Comparison of ENCODE assay signal across 1 cellular context in the genomic region with DNA sequence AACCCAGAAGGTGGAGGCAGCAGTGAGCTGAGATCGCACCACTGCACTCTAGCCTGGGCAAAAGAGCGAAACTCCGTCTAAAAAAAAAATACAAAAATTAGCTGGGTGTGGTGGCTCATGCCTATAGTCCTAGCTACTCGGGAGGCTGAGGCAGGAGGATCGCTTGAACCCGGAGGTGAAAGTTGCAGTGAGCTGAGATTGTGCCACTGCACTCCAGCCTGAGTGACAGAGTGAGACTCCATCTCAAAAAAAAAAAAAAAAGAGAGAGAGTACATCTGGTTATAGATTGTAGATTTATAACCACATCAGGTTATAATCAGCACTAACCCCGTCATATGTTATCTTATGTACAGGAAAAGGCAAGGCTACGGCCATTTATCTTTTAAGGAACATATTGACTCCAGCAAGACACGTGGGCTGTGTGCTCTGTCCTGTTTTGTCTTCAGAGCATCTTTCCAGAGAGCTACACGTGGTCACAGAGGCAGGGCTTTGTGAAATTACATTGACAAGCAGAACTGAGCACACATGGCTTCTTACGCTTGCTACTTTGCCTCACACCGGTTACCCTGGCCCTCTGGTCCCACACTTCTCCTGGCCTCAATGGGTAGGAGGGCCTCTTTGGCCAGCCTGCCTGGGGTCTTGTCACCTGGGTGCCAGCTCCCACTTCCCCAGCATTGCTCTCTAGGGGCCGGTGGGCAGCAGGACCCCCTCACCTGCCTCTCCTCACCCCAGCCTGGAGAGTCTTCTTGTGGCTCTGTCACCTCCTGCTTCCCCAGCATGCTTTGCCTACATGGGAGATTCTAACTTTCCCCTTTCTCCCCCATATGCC.
A peak's percentile ranks its signal among the peaks of the same experiment; 100 is the strongest.
TF ChIP-seq lines count a peak whose summit lies in the region.

No MANE protein-coding gene starts in this region.

TF ChIP-seq in K562, 482 proteins besides CTCF, POLR2A, EP300 and RAD21 (continued from another document and continues in another):
- TF ChIP-seq, protein P1, sequence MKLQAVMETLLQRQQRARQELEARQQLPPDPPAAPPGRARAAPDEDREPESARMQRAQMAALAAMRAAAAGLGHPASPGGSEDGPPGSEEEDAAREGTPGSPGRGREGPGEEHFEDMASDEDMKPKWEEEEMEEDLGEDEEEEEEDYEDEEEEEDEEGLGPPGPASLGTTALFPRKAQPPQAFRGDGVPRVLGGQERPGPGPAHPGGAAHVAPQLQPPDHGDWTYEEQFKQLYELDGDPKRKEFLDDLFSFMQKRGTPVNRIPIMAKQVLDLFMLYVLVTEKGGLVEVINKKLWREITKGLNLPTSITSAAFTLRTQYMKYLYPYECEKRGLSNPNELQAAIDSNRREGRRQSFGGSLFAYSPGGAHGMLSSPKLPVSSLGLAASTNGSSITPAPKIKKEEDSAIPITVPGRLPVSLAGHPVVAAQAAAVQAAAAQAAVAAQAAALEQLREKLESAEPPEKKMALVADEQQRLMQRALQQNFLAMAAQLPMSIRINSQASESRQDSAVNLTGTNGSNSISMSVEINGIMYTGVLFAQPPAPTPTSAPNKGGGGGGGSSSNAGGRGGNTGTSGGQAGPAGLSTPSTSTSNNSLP (IDR thresholded peaks at IDR 0.05; ENCODE audit: borderline replicate concordance, low read depth, low read length): no peak
- peak in 1 of 2 experiments; percentile 54; a peak in 1 of 4 replicates for TF ChIP-seq HDAC1 (IDR thresholded peaks at IDR 0.05)
- TF ChIP-seq ZNF24 (IDR thresholded peaks at IDR 0.05): no peak
- no peak for TF ChIP-seq PHB (CRISPR knock-in tag; IDR thresholded peaks at IDR 0.05)
- 0 out of 2 replicates have a peak, but pooled peaks have one; percentile 18 for TF ChIP-seq PYGO2 (tag; IDR thresholded peaks at IDR 0.05)
- TF ChIP-seq RBM17 (IDR thresholded peaks at IDR 0.05; ENCODE audit: borderline replicate concordance, low read depth, low read length): no peak
- TF ChIP-seq, protein P2, sequence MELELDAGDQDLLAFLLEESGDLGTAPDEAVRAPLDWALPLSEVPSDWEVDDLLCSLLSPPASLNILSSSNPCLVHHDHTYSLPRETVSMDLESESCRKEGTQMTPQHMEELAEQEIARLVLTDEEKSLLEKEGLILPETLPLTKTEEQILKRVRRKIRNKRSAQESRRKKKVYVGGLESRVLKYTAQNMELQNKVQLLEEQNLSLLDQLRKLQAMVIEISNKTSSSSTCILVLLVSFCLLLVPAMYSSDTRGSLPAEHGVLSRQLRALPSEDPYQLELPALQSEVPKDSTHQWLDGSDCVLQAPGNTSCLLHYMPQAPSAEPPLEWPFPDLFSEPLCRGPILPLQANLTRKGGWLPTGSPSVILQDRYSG (tag; conservative IDR thresholded peaks at IDR 0.05; ENCODE audit: low read depth): no peak
- TF ChIP-seq, protein P3, sequence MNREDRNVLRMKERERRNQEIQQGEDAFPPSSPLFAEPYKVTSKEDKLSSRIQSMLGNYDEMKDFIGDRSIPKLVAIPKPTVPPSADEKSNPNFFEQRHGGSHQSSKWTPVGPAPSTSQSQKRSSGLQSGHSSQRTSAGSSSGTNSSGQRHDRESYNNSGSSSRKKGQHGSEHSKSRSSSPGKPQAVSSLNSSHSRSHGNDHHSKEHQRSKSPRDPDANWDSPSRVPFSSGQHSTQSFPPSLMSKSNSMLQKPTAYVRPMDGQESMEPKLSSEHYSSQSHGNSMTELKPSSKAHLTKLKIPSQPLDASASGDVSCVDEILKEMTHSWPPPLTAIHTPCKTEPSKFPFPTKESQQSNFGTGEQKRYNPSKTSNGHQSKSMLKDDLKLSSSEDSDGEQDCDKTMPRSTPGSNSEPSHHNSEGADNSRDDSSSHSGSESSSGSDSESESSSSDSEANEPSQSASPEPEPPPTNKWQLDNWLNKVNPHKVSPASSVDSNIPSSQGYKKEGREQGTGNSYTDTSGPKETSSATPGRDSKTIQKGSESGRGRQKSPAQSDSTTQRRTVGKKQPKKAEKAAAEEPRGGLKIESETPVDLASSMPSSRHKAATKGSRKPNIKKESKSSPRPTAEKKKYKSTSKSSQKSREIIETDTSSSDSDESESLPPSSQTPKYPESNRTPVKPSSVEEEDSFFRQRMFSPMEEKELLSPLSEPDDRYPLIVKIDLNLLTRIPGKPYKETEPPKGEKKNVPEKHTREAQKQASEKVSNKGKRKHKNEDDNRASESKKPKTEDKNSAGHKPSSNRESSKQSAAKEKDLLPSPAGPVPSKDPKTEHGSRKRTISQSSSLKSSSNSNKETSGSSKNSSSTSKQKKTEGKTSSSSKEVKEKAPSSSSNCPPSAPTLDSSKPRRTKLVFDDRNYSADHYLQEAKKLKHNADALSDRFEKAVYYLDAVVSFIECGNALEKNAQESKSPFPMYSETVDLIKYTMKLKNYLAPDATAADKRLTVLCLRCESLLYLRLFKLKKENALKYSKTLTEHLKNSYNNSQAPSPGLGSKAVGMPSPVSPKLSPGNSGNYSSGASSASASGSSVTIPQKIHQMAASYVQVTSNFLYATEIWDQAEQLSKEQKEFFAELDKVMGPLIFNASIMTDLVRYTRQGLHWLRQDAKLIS (CRISPR knock-in tag; IDR thresholded peaks at IDR 0.05): no peak
- TF ChIP-seq, protein P4, sequence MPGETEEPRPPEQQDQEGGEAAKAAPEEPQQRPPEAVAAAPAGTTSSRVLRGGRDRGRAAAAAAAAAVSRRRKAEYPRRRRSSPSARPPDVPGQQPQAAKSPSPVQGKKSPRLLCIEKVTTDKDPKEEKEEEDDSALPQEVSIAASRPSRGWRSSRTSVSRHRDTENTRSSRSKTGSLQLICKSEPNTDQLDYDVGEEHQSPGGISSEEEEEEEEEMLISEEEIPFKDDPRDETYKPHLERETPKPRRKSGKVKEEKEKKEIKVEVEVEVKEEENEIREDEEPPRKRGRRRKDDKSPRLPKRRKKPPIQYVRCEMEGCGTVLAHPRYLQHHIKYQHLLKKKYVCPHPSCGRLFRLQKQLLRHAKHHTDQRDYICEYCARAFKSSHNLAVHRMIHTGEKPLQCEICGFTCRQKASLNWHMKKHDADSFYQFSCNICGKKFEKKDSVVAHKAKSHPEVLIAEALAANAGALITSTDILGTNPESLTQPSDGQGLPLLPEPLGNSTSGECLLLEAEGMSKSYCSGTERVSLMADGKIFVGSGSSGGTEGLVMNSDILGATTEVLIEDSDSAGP (CRISPR knock-in tag; IDR thresholded peaks at IDR 0.05): no peak
- TF ChIP-seq CHD2 (IDR thresholded peaks at IDR 0.05; ENCODE audit: low read depth, low read length): no peak
- TF ChIP-seq, protein P5, sequence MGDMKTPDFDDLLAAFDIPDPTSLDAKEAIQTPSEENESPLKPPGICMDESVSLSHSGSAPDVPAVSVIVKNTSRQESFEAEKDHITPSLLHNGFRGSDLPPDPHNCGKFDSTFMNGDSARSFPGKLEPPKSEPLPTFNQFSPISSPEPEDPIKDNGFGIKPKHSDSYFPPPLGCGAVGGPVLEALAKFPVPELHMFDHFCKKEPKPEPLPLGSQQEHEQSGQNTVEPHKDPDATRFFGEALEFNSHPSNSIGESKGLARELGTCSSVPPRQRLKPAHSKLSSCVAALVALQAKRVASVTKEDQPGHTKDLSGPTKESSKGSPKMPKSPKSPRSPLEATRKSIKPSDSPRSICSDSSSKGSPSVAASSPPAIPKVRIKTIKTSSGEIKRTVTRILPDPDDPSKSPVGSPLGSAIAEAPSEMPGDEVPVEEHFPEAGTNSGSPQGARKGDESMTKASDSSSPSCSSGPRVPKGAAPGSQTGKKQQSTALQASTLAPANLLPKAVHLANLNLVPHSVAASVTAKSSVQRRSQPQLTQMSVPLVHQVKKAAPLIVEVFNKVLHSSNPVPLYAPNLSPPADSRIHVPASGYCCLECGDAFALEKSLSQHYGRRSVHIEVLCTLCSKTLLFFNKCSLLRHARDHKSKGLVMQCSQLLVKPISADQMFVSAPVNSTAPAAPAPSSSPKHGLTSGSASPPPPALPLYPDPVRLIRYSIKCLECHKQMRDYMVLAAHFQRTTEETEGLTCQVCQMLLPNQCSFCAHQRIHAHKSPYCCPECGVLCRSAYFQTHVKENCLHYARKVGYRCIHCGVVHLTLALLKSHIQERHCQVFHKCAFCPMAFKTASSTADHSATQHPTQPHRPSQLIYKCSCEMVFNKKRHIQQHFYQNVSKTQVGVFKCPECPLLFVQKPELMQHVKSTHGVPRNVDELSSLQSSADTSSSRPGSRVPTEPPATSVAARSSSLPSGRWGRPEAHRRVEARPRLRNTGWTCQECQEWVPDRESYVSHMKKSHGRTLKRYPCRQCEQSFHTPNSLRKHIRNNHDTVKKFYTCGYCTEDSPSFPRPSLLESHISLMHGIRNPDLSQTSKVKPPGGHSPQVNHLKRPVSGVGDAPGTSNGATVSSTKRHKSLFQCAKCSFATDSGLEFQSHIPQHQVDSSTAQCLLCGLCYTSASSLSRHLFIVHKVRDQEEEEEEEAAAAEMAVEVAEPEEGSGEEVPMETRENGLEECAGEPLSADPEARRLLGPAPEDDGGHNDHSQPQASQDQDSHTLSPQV (IDR thresholded peaks at IDR 0.05): 0 out of 2 replicates have a peak, but pooled peaks have one; percentile 36
- TF ChIP-seq HOXB6 (CRISPR knock-in tag; IDR thresholded peaks at IDR 0.05; ENCODE audit: borderline replicate concordance): no peak
- no peak for TF ChIP-seq CAMTA2 (CRISPR knock-in tag; conservative IDR thresholded peaks at IDR 0.05)
- TF ChIP-seq FOXK2 (conservative IDR thresholded peaks at IDR 0.05 in 1 of 2, IDR thresholded peaks at IDR 0.05 in 1 of 2; ENCODE audit: low read depth in 2 of 2): peak in 1 of 2 experiments; percentile 71; a peak in 2 of 4 replicates
- TF ChIP-seq, protein P6, sequence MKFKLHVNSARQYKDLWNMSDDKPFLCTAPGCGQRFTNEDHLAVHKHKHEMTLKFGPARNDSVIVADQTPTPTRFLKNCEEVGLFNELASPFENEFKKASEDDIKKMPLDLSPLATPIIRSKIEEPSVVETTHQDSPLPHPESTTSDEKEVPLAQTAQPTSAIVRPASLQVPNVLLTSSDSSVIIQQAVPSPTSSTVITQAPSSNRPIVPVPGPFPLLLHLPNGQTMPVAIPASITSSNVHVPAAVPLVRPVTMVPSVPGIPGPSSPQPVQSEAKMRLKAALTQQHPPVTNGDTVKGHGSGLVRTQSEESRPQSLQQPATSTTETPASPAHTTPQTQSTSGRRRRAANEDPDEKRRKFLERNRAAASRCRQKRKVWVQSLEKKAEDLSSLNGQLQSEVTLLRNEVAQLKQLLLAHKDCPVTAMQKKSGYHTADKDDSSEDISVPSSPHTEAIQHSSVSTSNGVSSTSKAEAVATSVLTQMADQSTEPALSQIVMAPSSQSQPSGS (CRISPR knock-in tag; IDR thresholded peaks at IDR 0.05): no peak
- TF ChIP-seq SPI1 (IDR thresholded peaks at IDR 0.05; ENCODE audit: borderline replicate concordance, low read depth, low read length): no peak
- peak; percentile 60 for TF ChIP-seq TAL1 (IDR thresholded peaks at IDR 0.05)
- TF ChIP-seq, protein P7, sequence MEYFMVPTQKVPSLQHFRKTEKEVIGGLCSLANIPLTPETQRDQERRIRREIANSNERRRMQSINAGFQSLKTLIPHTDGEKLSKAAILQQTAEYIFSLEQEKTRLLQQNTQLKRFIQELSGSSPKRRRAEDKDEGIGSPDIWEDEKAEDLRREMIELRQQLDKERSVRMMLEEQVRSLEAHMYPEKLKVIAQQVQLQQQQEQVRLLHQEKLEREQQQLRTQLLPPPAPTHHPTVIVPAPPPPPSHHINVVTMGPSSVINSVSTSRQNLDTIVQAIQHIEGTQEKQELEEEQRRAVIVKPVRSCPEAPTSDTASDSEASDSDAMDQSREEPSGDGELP (CRISPR knock-in tag; IDR thresholded peaks at IDR 0.05; ENCODE audit: borderline replicate concordance): no peak
- TF ChIP-seq YY1 (IDR thresholded peaks at IDR 0.05; ENCODE audit: borderline replicate concordance in 1 of 3, control insufficient read depth in 1 of 3, extremely low read depth in 1 of 3, insufficient read depth in 3 of 3, insufficient read length in 1 of 3, insufficient replicate concordance in 2 of 3, low read depth in 1 of 3, low read length in 2 of 3): no peak
- peak; percentile 76 for TF ChIP-seq MYC (IDR thresholded peaks at IDR 0.05; ENCODE audit: low read depth, low read length)
- TF ChIP-seq MYC (CRISPR knock-in tag; IDR thresholded peaks at IDR 0.05; ENCODE audit: borderline replicate concordance, low read depth): no peak
- TF ChIP-seq, protein P8, sequence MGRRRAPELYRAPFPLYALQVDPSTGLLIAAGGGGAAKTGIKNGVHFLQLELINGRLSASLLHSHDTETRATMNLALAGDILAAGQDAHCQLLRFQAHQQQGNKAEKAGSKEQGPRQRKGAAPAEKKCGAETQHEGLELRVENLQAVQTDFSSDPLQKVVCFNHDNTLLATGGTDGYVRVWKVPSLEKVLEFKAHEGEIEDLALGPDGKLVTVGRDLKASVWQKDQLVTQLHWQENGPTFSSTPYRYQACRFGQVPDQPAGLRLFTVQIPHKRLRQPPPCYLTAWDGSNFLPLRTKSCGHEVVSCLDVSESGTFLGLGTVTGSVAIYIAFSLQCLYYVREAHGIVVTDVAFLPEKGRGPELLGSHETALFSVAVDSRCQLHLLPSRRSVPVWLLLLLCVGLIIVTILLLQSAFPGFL (CRISPR knock-in tag; IDR thresholded peaks at IDR 0.05): no peak
- no peak for TF ChIP-seq ZC3H11A (IDR thresholded peaks at IDR 0.05; ENCODE audit: low read depth, low read length)
- TF ChIP-seq, protein P9, sequence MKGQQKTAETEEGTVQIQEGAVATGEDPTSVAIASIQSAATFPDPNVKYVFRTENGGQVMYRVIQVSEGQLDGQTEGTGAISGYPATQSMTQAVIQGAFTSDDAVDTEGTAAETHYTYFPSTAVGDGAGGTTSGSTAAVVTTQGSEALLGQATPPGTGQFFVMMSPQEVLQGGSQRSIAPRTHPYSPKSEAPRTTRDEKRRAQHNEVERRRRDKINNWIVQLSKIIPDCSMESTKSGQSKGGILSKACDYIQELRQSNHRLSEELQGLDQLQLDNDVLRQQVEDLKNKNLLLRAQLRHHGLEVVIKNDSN (CRISPR knock-in tag; IDR thresholded peaks at IDR 0.05): peak; percentile 86
- 0 out of 2 replicates have a peak, but pooled peaks have one; percentile 17 for TF ChIP-seq SMARCA4 (IDR thresholded peaks at IDR 0.05)
- TF ChIP-seq HDAC2 (IDR thresholded peaks at IDR 0.05): 0 out of 2 replicates have a peak, but pooled peaks have one; percentile 25
- TF ChIP-seq, protein P10, sequence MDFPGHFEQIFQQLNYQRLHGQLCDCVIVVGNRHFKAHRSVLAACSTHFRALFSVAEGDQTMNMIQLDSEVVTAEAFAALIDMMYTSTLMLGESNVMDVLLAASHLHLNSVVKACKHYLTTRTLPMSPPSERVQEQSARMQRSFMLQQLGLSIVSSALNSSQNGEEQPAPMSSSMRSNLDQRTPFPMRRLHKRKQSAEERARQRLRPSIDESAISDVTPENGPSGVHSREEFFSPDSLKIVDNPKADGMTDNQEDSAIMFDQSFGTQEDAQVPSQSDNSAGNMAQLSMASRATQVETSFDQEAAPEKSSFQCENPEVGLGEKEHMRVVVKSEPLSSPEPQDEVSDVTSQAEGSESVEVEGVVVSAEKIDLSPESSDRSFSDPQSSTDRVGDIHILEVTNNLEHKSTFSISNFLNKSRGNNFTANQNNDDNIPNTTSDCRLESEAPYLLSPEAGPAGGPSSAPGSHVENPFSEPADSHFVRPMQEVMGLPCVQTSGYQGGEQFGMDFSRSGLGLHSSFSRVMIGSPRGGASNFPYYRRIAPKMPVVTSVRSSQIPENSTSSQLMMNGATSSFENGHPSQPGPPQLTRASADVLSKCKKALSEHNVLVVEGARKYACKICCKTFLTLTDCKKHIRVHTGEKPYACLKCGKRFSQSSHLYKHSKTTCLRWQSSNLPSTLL (IDR thresholded peaks at IDR 0.05): no peak
- no peak for TF ChIP-seq POLR3G (IDR thresholded peaks at IDR 0.05; ENCODE audit: extremely low read depth, insufficient read length, insufficient replicate concordance)
- TF ChIP-seq, protein P11, sequence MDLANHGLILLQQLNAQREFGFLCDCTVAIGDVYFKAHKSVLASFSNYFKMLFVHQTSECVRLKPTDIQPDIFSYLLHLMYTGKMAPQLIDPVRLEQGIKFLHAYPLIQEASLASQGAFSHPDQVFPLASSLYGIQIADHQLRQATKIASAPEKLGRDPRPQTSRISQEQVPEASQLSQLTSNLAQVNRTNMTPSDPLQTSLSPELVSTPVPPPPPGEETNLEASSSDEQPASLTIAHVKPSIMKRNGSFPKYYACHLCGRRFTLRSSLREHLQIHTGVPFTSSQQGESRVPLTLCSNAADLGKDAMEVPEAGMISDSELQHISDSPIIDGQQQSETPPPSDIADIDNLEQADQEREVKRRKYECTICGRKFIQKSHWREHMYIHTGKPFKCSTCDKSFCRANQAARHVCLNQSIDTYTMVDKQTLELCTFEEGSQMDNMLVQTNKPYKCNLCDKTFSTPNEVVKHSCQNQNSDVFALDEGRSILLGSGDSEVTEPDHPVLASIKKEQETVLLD (IDR thresholded peaks at IDR 0.05): no peak
- TF ChIP-seq ZNF79 (CRISPR knock-in tag; IDR thresholded peaks at IDR 0.05; ENCODE audit: low read depth): no peak
